Comparison of ENCODE assay signal across 38 cellular contexts in genomic region chr15:88764448-88764847, GRCh38. TPM values are rescaled to one million over a fixed set of nuclear protein-coding genes. Genes with fewer than 3 reads are reported as not detected.
"Had no signal": no experiment of that assay in that cellular context is flagged by ENCODE, and none has a peak within 500 bp of the region (broad histone marks: within the 10 kb centered on the region; RNA-seq: fewer than 3 reads in every experiment).

No MANE protein-coding gene starts in this region.

- H3K27me3 ChIP-seq: MG63 had no signal

- H3K36me3 ChIP-seq: MG63 had no signal

- DNase-seq: Kasumi-1, MG63, MM.1S, MV-4-11, NCI-H1048, NCI-H1092, NCI-H1092 treated with DMSO at 0.1 percent for 48 hours, NCI-H1105, NCI-H1105 treated with DMSO at 0.1 percent for 48 hours, NCI-H1417, NCI-H1417 treated with DMSO at 0.1 percent for 48 hours, NCI-H1436, NCI-H1436 treated with DMSO at 0.1 percent for 48 hours, NCI-H146, NCI-H1694, NCI-H1694 treated with DMSO at 0.1 percent for 48 hours, NCI-H187, NCI-H187 treated with DMSO at 0.1 percent for 48 hours, NCI-H1930, NCI-H2029, NCI-H2029 treated with DMSO at 0.1 percent for 48 hours, NCI-H2081, NCI-H2081 treated with DMSO at 0.1 percent for 48 hours, NCI-H2107, NCI-H2171, NCI-H2171 treated with DMSO at 0.1 percent for 48 hours, NCI-H2227 treated with DMSO at 0.1 percent for 48 hours, NCI-H226, NCI-H345, NCI-H446, NCI-H446 treated with DMSO at 0.1 percent for 48 hours, NCI-H510A, NCI-H510A treated with DMSO at 0.1 percent for 48 hours, NCI-H524, NCI-H524 treated with DMSO at 0.1 percent for 48 hours had no signal

- H3K4me3 ChIP-seq: MG63 had no signal

RNA-seq across cellular contexts. Expression of gene ACAN, which starts 38.8 kb away (rescaled TPM):
- total RNA-seq: M059J, MCF 10A, NCI-H460 had no signal
